ENCODE assay signal across 19 cellular contexts in the genomic region with DNA sequence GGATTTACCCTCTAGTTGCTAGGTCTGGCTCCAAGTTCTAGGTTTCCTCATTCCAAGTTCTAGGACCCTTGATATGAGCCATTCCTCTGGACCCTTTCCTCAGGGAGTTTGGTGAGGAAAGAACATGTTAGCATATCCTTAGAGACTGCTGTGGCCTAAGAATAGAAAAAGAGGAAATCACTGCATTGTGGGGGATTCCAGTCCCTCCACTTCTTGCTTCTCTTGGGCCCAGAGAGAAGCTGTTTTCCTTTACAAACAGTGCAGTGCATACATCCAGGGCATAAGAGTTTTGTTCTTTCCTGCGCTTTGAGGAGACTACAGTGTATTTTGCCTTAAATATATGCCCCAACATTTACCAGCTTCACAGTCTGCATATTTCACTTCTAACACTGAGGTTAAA.
"Had no signal": no experiment of that assay in that cellular context is flagged by ENCODE, and none has a peak within 500 bp of the region (broad histone marks: within the 10 kb centered on the region; RNA-seq: fewer than 3 reads in every experiment).

No MANE protein-coding gene starts in this region.

- H3K79me2 ChIP-seq: hepatocyte had no signal

- ATAC-seq: gastroesophageal sphincter; mucosa of descending colon; naive thymus-derived CD8-positive, alpha-beta T cell had no signal

- H3K4me1 ChIP-seq: colonic mucosa, gastroesophageal sphincter, right atrium auricular region, transverse colon had no signal

- H3K27ac ChIP-seq: colonic mucosa, gastroesophageal sphincter, hepatocyte, right atrium auricular region, transverse colon had no signal

- H3K9me3 ChIP-seq: colonic mucosa, gastroesophageal sphincter, mucosa of descending colon, right atrium auricular region, transverse colon had no signal

- H3K36me3 ChIP-seq: colonic mucosa, gastroesophageal sphincter, right atrium auricular region, transverse colon had no signal

- H3K4me3 ChIP-seq: colonic mucosa, gastroesophageal sphincter, hepatocyte, lung, mucosa of descending colon, right atrium auricular region, transverse colon had no signal

- H3K4me2 ChIP-seq: hepatocyte had no signal

- H2AFZ ChIP-seq: hepatocyte had no signal

- H3K27me3 ChIP-seq: colonic mucosa, gastroesophageal sphincter, hepatocyte, right atrium auricular region, transverse colon had no signal

- DNase-seq: activated CD4-positive, alpha-beta T cell treated with anti-CD3 and anti-CD28 coated beads, Interleukin-2, amount 50 U/mL, for 4 hours; activated CD4-positive, CD25-positive, alpha-beta regulatory T cell treated with anti-CD3 and anti-CD28 coated beads, Interleukin-2, amount 50 U/mL, for 72 hours; activated naive CD4-positive, alpha-beta T cell; activated naive CD8-positive, alpha-beta T cell treated with anti-CD3 and anti-CD28 coated beads, Interleukin-2, amount 10 ng/mL, durations not matched to agents 7 days and 5 days; activated T-cell treated with anti-CD3 and anti-CD28 coated beads for 4 hours; central memory CD4-positive, alpha-beta T cell; colonic mucosa; islet precursor cell; mucosa of descending colon; naive thymus-derived CD8-positive, alpha-beta T cell; stimulated activated CD4-positive, alpha-beta T cell treated with anti-CD3 and anti-CD28 coated beads, Interleukin-4, amount 100 ng/mL, for 24 hours; stimulated activated naive CD4-positive, alpha-beta T cell; substantia nigra; T-helper 9 cell; transverse colon had no signal
